ENCODE assay signal across 1 cellular context in genomic region chr3:33803252-33803651, GRCh38.
TF ChIP-seq lines count a peak whose summit lies in the region.

No MANE protein-coding gene starts in this region.

TF ChIP-seq in GM12878, 131 proteins besides CTCF, POLR2A, EP300 and RAD21:
- TF ChIP-seq NR2F1 (conservative IDR thresholded peaks at IDR 0.05) (no peak), NKRF (conservative IDR thresholded peaks at IDR 0.05) (no peak), CREM (IDR thresholded peaks at IDR 0.05; ENCODE audit: low read depth) (no peak)
